Comparison of ENCODE assay signal across 21 cellular contexts in the genomic region with DNA sequence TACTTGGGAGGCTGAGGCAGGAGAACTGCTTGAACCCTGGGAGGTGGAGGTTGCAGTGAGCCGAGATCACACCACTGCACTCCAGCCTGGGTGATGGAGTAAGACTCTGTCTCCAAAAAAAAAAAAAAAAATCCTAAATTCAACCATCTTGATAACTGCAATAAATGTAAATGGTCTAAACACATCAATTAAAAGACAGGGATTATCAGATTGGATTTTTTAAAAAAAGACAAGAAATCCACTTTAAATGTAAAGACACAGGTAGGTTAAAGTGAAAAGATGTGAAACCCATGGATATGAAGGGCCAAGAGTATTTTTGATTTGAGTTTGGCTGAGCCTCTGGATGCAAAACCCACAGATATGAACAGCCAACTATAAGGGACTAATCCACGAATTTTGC.
"Had no signal": no experiment of that assay in that cellular context is flagged by ENCODE, and none has a peak within 500 bp of the region (broad histone marks: within the 10 kb centered on the region; RNA-seq: fewer than 3 reads in every experiment).

No MANE protein-coding gene starts in this region.

- H3K36me3 ChIP-seq: ovary had no signal

- H3K27ac Mint-ChIP-seq: dendritic cell treated with granulocyte-macrophage colony-stimulating factor and Interleukin-4, amounts not matched to agents 40 ng/mL and 50 ng/mL, for 4 days; neural progenitor cell had no signal

- H3K27me3 ChIP-seq: hepatocyte, neural progenitor cell, ovary, right atrium auricular region, stomach, transverse colon had no signal

- H3K9me3 ChIP-seq: thoracic aorta had no signal

- H3K4me2 ChIP-seq: hepatocyte, neural progenitor cell had no signal

- H3K27me3 Mint-ChIP-seq: dendritic cell treated with granulocyte-macrophage colony-stimulating factor and Interleukin-4, amounts not matched to agents 40 ng/mL and 50 ng/mL, for 4 days; natural killer cell treated with Interleukin-12 subunit alpha and Interleukin-12 subunit beta and Interleukin-15 and Interleukin-18, amount 100 ng/mL, for 72 hours had no signal

- H3K4me3 Mint-ChIP-seq: dendritic cell treated with granulocyte-macrophage colony-stimulating factor and Interleukin-4, amounts not matched to agents 40 ng/mL and 50 ng/mL, for 4 days; natural killer cell treated with Interleukin-12 subunit alpha and Interleukin-12 subunit beta and Interleukin-15 and Interleukin-18, amount 100 ng/mL, for 72 hours; neural progenitor cell had no signal

- H3K79me2 ChIP-seq: hepatocyte had no signal

- H3K4me1 Mint-ChIP-seq: neural progenitor cell had no signal

- H3K27ac ChIP-seq: hepatocyte, neural progenitor cell, ovary, right atrium auricular region, stomach, thoracic aorta, transverse colon had no signal

- DNase-seq: foreskin melanocyte; head of caudate nucleus; left colon; left ventricle myocardium superior; mesenchymal stem cell; midbrain; nucleus accumbens; ovary; small intestine; stimulated activated CD4-positive, alpha-beta T cell treated with anti-CD3 and anti-CD28 coated beads, Interleukin-12 subunit alpha, Interleukin-12 subunit beta, amount 100 ng/mL, for 4 hours; stimulated activated naive CD4-positive, alpha-beta T cell; stomach; substantia nigra; transverse colon had no signal

- H3K4me1 ChIP-seq: neural progenitor cell, right atrium auricular region, stomach, transverse colon had no signal

- H3K9ac ChIP-seq: neural progenitor cell had no signal

- H2AFZ ChIP-seq: hepatocyte, neural progenitor cell had no signal

- ATAC-seq: left colon; left ventricle myocardium superior; natural killer cell treated with Interleukin-12 subunit alpha and Interleukin-12 subunit beta and Interleukin-15 and Interleukin-18, amount 100 ng/mL, for 72 hours had no signal

- H3K4me3 ChIP-seq: hepatocyte, lung, neural progenitor cell, ovary, right atrium auricular region, stomach, thoracic aorta, transverse colon had no signal
